6 cellular contexts compared by ENCODE assay signal in genomic region chr7:73325424-73325823, GRCh38. TPM values are rescaled to one million over a fixed set of nuclear protein-coding genes. Genes with fewer than 3 reads are reported as not detected.
"Had no signal": no experiment of that assay in that cellular context is flagged by ENCODE, and none has a peak within 500 bp of the region (broad histone marks: within the 10 kb centered on the region; RNA-seq: fewer than 3 reads in every experiment).

No MANE protein-coding gene starts in this region.

RNA-seq across cellular contexts. Expression of gene TRIM50, which starts 2.5 kb away (rescaled TPM):
- total RNA-seq: GM23248, H4, H7, HFFc6, HT1080, IMR-90 had no signal
- polyA plus RNA-seq: GM23248, IMR-90 had no signal

RNA-seq across cellular contexts. Expression of gene FKBP6, which starts 2.5 kb away (rescaled TPM):
- total RNA-seq: GM23248, H4, HFFc6, HT1080, IMR-90 had no signal
- polyA plus RNA-seq: GM23248, IMR-90 had no signal
